19 cellular contexts compared by ENCODE assay signal in the genomic region with DNA sequence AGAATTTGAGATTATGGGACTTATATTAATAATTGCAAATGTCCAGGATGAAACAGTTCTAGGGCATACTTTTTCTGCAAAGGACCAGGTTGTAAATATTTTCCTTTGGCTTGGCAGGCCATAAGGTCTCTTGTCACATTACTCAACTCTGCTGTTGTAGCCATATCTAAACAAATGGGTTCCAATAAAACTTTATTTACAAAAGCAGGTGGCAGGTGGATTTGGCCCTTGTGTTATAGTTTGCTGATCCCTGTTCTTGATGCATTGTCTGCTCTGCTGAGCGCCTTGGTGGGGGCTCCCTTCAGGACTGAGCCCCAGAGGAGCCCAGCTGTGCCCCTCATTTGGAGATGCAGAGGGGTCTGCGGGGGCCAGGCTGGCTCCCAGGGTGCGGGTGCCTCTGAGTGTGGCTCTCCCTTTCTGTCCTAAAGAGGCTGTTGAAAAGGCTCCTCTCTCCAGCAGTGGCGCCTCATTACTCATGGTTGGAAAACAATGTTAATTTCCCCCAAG.
A peak's percentile ranks its signal among the peaks of the same experiment; 100 is the strongest.
DNase-seq lines count a peak whose midpoint lies in the region; ATAC-seq and TF ChIP-seq lines count a peak whose summit lies in the region.
"Had no signal": no experiment of that assay in that cellular context is flagged by ENCODE, and none has a peak within 500 bp of the region (broad histone marks: within the 10 kb centered on the region; RNA-seq: fewer than 3 reads in every experiment).

No MANE protein-coding gene starts in this region.

- DNase-seq in DMS153 treated with DMSO at 0.1 percent for 48 hours (lab: John Stamatoyannopoulos, UW; ENCODE audit: unreplicated experiment): peak; percentile 56
- no peak for DNase-seq in WTC11 (ENCODE audit: low spot score)
- DNase-seq in stimulated activated CD4-positive, alpha-beta T cell treated with anti-CD3 and anti-CD28 coated beads, Interleukin-4, amount 100 ng/mL, for 1 hour: no peak
- DNase-seq in hippocampal formation (lab: John Stamatoyannopoulos, UW): no peak
- DNase-seq in CD1c-positive myeloid dendritic cell (ENCODE audit: extremely low spot score): no peak
- DNase-seq: activated CD4-positive, alpha-beta T cell treated with anti-CD3 and anti-CD28 coated beads for 4 hours; activated CD8-positive, alpha-beta memory T cell treated with anti-CD3 and anti-CD28 coated beads, Interleukin-2, amount 10 ng/mL, durations not matched to agents 7 days and 5 days; activated gamma-delta T cell; naive thymus-derived CD8-positive, alpha-beta T cell; NCI-H1930; NK-92 treated with Interleukin-12 subunit alpha and Interleukin-12 subunit beta, amount 100 ng/mL, for 24 hours; posterior cingulate gyrus; RPMI8226; stimulated activated CD8-positive, alpha-beta memory T cell treated with anti-CD3 and anti-CD28 coated beads, Interleukin-4, amount 100 ng/mL, for 48 hours had no signal

- no peak overlapping the region for H3K9ac ChIP-seq in HUES48 (ENCODE audit: low read depth, low read length)
- no peak overlapping the region for H3K9ac ChIP-seq in mucosa of rectum (ENCODE audit: low read depth in 1 of 2, low read length in 2 of 2)

- H3K9me3 Mint-ChIP-seq in WTC11: no peaks in the 10 kb centered on the region
- H3K9me3 Mint-ChIP-seq: central memory CD8-positive, alpha-beta T cell had no signal

- 0 out of 2 replicates have a peak, but pooled peaks cover 2% of the 10 kb centered on the region for H3K4me1 Mint-ChIP-seq in WTC11
- H3K4me1 Mint-ChIP-seq: activated CD8-positive, alpha-beta memory T cell treated with anti-CD3 and anti-CD28 coated beads, Interleukin-2, amount 10 ng/mL, durations not matched to agents 7 days and 5 days; central memory CD8-positive, alpha-beta T cell had no signal

- no peak overlapping the region for H3K4me3 Mint-ChIP-seq in WTC11
- H3K4me3 Mint-ChIP-seq: activated CD8-positive, alpha-beta memory T cell treated with anti-CD3 and anti-CD28 coated beads, Interleukin-2, amount 10 ng/mL, durations not matched to agents 7 days and 5 days; central memory CD8-positive, alpha-beta T cell; naive thymus-derived CD8-positive, alpha-beta T cell had no signal

- CTCF ChIA-PET in WTC11 (lab: Charles Lee): interaction anchor here (0.8 to 1.8 kb wide), 4 partner anchors 20 to 247 kb away, joined by 3 to 5 read pairs (median 4); no protein-coding TSS in a partner anchor

- H3K27me3 Mint-ChIP-seq in WTC11 (ENCODE audit: low read depth): peaks cover under 1% of the 10 kb centered on the region; the same call in 1 of the 2 replicates

- ATAC-seq in WTC11: no peak
- ATAC-seq in HG03175 (IDR thresholded peaks at IDR 0.05; ENCODE audit: unreplicated experiment): no peak
- ATAC-seq: activated CD8-positive, alpha-beta memory T cell treated with anti-CD3 and anti-CD28 coated beads, Interleukin-2, amount 10 ng/mL, durations not matched to agents 7 days and 5 days; heart left ventricle; naive thymus-derived CD8-positive, alpha-beta T cell had no signal

- POLR2A ChIA-PET in WTC11 (lab: Charles Lee): no interaction called here

- no peaks in the 10 kb centered on the region for H3K27me3 ChIP-seq in HUES48 (ENCODE audit: control insufficient read depth, insufficient read depth, low read length)
- H3K27me3 ChIP-seq in mucosa of rectum (ENCODE audit: control insufficient read depth in 2 of 2, insufficient read depth in 2 of 2, low read length in 2 of 2): no peaks in the 10 kb centered on the region

- no peak overlapping the region for H3K4me3 ChIP-seq in HUES48 (ENCODE audit: low read depth, low read length)
- H3K4me3 ChIP-seq in mucosa of rectum (ENCODE audit: low read length in 2 of 2): no peak overlapping the region
- H3K4me3 ChIP-seq: heart left ventricle had no signal

- H3K27ac ChIP-seq in HUES48 (ENCODE audit: low read depth, low read length) (peak overlapping the region; percentile 26), mucosa of rectum (ENCODE audit: low read depth in 2 of 2, low read length in 2 of 2) (peak overlapping the region; percentile 87 to 90)
- H3K27ac ChIP-seq: heart left ventricle had no signal

- no peaks in the 10 kb centered on the region for H3K36me3 Mint-ChIP-seq in WTC11
- H3K36me3 Mint-ChIP-seq: activated CD8-positive, alpha-beta memory T cell treated with anti-CD3 and anti-CD28 coated beads, Interleukin-2, amount 10 ng/mL, durations not matched to agents 7 days and 5 days; naive thymus-derived CD8-positive, alpha-beta T cell had no signal

- H3K27ac Mint-ChIP-seq in WTC11: no peak overlapping the region
- H3K27ac Mint-ChIP-seq: activated CD8-positive, alpha-beta memory T cell treated with anti-CD3 and anti-CD28 coated beads, Interleukin-2, amount 10 ng/mL, durations not matched to agents 7 days and 5 days; naive thymus-derived CD8-positive, alpha-beta T cell had no signal

- TF ChIP-seq CTCF in WTC11 (IDR thresholded peaks at IDR 0.05): no peak

- H3K36me3 ChIP-seq in HUES48 (ENCODE audit: control insufficient read depth, insufficient read depth, low read length) (no peaks in the 10 kb centered on the region), mucosa of rectum (ENCODE audit: control insufficient read depth in 2 of 2, insufficient read depth in 2 of 2, low read length in 2 of 2) (no peaks in the 10 kb centered on the region)
- H3K36me3 ChIP-seq: heart left ventricle had no signal

- H3K4me1 ChIP-seq in HUES48 (ENCODE audit: control insufficient read depth, insufficient read depth, low read length): peaks cover 5% of the 10 kb centered on the region
- H3K4me1 ChIP-seq in mucosa of rectum (ENCODE audit: control insufficient read depth in 2 of 2, insufficient read depth in 2 of 2, low read length in 2 of 2): peaks cover 27 to 32% of the 10 kb centered on the region in 2 donors
- H3K4me1 ChIP-seq: heart left ventricle had no signal

- no peaks in the 10 kb centered on the region for H3K9me3 ChIP-seq in HUES48 (ENCODE audit: control insufficient read depth, insufficient read depth, low read length)
- no peaks in the 10 kb centered on the region for H3K9me3 ChIP-seq in mucosa of rectum (ENCODE audit: control insufficient read depth in 2 of 2, low read length in 2 of 2)
- H3K9me3 ChIP-seq: heart left ventricle had no signal

TF ChIP-seq in WTC11, 78 proteins besides CTCF, POLR2A, EP300 and RAD21:
- TF ChIP-seq ZNF423 (CRISPR knock-in tag; IDR thresholded peaks at IDR 0.05) (peak; percentile 61), HMGA2 (CRISPR knock-in tag; IDR thresholded peaks at IDR 0.05) (no peak)
